22 cellular contexts compared by ENCODE assay signal in the genomic region with DNA sequence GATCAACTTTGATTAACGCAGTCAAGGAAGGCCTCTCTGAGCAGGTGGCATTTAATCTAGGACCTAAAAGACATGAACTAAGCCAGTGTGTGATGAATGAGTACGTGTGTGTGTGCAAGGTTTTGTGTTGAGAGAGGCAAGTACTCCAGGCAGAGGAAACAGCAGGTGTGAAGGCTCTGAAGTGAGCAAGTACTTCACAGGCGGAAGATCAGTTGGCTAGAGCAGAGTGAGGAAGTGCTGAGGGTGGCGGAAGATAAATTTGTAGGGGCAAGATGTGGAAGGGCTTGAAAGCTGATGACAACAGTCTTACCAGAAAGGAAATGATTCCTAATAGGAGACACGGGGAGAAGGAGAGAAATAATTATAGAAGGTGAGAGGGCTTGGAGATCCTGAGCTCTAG. TPM values are rescaled to one million over a fixed set of nuclear protein-coding genes. Genes with fewer than 3 reads are reported as not detected.
DNase-seq lines count a peak whose midpoint lies in the region; ATAC-seq, FAIRE-seq and TF ChIP-seq lines count a peak whose summit lies in the region.
"Had no signal": no experiment of that assay in that cellular context is flagged by ENCODE, and none has a peak within 500 bp of the region (broad histone marks: within the 10 kb centered on the region; RNA-seq: fewer than 3 reads in every experiment).

No MANE protein-coding gene starts in this region.

- peaks cover 0 to 2% of the 10 kb centered on the region in 2 experiments for H4K20me1 ChIP-seq in H1 (replicated peaks in 1 of 2; ENCODE audit: control insufficient read depth in 1 of 2, insufficient read depth in 2 of 2, low read length in 2 of 2)

- H3K4me3 ChIP-seq in breast epithelium: no peak overlapping the region
- no peak overlapping the region for H3K4me3 ChIP-seq in H1 (ENCODE audit: extremely low read depth in 1 of 4, insufficient read depth in 2 of 4, low read depth in 3 of 4, low read length in 4 of 4)
- no peak overlapping the region for H3K4me3 ChIP-seq in thymus (ENCODE audit: low read length)
- no peak overlapping the region for H3K4me3 ChIP-seq in MG63
- H3K4me3 ChIP-seq: Peyer's patch had no signal

- POLR2A ChIA-PET in MCF 10A (lab: Yijun Ruan, JAX): interaction anchor here (1.3 kb wide), 1 partner anchor 8 kb away, joined by 3 read pairs; no protein-coding TSS in a partner anchor
- POLR2A ChIA-PET in H1 (lab: Charles Lee; ENCODE audit: partially characterized antibody): interaction anchor here (1.2 to 1.3 kb wide), 2 partner anchors 10 to 13 kb away, joined by 3 to 4 read pairs; no protein-coding TSS in a partner anchor

- 0 out of 2 replicates have a peak overlapping the region, but pooled peaks have one; percentile 49 for H2BK5ac ChIP-seq in H1 (ENCODE audit: low read depth, low read length)

- ATAC-seq in GM18505 (IDR thresholded peaks at IDR 0.05; ENCODE audit: unreplicated experiment): no peak
- ATAC-seq in GM21786 (IDR thresholded peaks at IDR 0.05; ENCODE audit: unreplicated experiment): no peak
- ATAC-seq: SK-N-SH treated with all-trans-retinoic acid at 6 μM for 48 hours had no signal

- CTCF ChIA-PET in MCF 10A (lab: Yijun Ruan, JAX): interaction anchor here (1.2 to 2.8 kb wide), 4 partner anchors 11 to 544 kb away, joined by 4 to 15 read pairs (median 4); no protein-coding TSS in a partner anchor
- CTCF ChIA-PET in H1 (lab: Charles Lee; ENCODE audit: partially characterized antibody): interaction anchor here (0.6 to 2.5 kb wide), 5 partner anchors 10 to 496 kb away, joined by 3 to 10 read pairs (median 3); no protein-coding TSS in a partner anchor

- H3K23me2 ChIP-seq in H1 (ENCODE audit: low read depth, low read length): no peaks in the 10 kb centered on the region

- H3K9me3 ChIP-seq in breast epithelium (no peaks in the 10 kb centered on the region), H1 (ENCODE audit: insufficient read depth in 2 of 2, low read depth in 1 of 2, low read length in 1 of 2) (no peaks in the 10 kb centered on the region), thymus (ENCODE audit: control insufficient read depth) (no peaks in the 10 kb centered on the region), MG63 (peaks cover 3% of the 10 kb centered on the region; the same call in 1 of the 2 replicates)
- H3K9me3 ChIP-seq: Peyer's patch had no signal

- no peak overlapping the region for H3K23ac ChIP-seq in H1 (ENCODE audit: insufficient read length)

- no peak overlapping the region for H3K4me3 Mint-ChIP-seq in MCF 10A (ENCODE audit: unreplicated experiment)

- no peak overlapping the region for H3K27ac Mint-ChIP-seq in MCF 10A (ENCODE audit: low read depth, unreplicated experiment)

- no peaks in the 10 kb centered on the region for H3K9me3 Mint-ChIP-seq in MCF 10A (ENCODE audit: unreplicated experiment)

- peaks cover 0 to 16% of the 10 kb centered on the region in 2 experiments; a peak in 2 of 4 replicates for H3K79me2 ChIP-seq in H1 (ENCODE audit: control insufficient read depth in 1 of 2, insufficient read depth in 2 of 2, low read length in 2 of 2)

- TF ChIP-seq EP300 in H1 (IDR thresholded peaks at IDR 0.05; ENCODE audit: borderline replicate concordance in 1 of 2, low read depth in 2 of 2, low read length in 2 of 2): no peak

- DNase-seq in breast epithelium (ENCODE audit: low spot score in 2 of 2) (no peak), MCF 10A (ENCODE audit: unreplicated experiment) (no peak), NCI-H2029 treated with DMSO at 0.1 percent for 48 hours (lab: John Stamatoyannopoulos, UW) (peak; percentile 39), H1 (ENCODE audit: low read depth in 1 of 2, low spot score in 2 of 2) (no peak), MG63 (no peak)
- DNase-seq: C1 segment of cervical spinal cord, DMS 273 treated with DMSO at 0.1 percent for 48 hours, EL, HCEC 1CT, Kasumi-1, NCI-H1048, NCI-H1436 treated with DMSO at 0.1 percent for 48 hours, NCI-H2081 treated with DMSO at 0.1 percent for 48 hours, NCI-H510A, Peyer's patch, Right ventricle myocardium superior, T-helper 1 cell had no signal

- H3K18ac ChIP-seq in H1 (ENCODE audit: extremely low read depth, low read length): no peak overlapping the region

- WGBS in H1 (ENCODE audit: extremely low coverage in 1 of 2, insufficient coverage in 1 of 2, insufficient read length in 1 of 2, insufficient replicate concordance in 2 of 2, low coverage in 1 of 2, low lambda C conversion rate in 2 of 2, missing lambda C conversion rate in 1 of 2), 2 experiments: 69% methylated on average over 5 of the region's 5 CpGs; no CpG with 5 or more reads in 1 of the 2 experiments
- 46% methylated on average over 5 of the region's 5 CpGs for WGBS in thymus

- H3K4me2 ChIP-seq in H1 (ENCODE audit: insufficient read depth in 1 of 2, low read depth in 2 of 2, low read length in 2 of 2): no peak overlapping the region

- H2BK12ac ChIP-seq in H1 (ENCODE audit: low read depth, low read length): no peak overlapping the region

- no peak overlapping the region for H3K14ac ChIP-seq in H1 (ENCODE audit: insufficient read length)

- H3K36me3 Mint-ChIP-seq in MCF 10A (ENCODE audit: insufficient read depth, unreplicated experiment): no peaks in the 10 kb centered on the region

- no peak overlapping the region for H4K8ac ChIP-seq in H1 (ENCODE audit: extremely low read depth, insufficient read depth, low read length)

- H3K27ac ChIP-seq in breast epithelium: peak overlapping the region; percentile 8 to 73
- H3K27ac ChIP-seq in H1 (ENCODE audit: low read depth, low read length): no peak overlapping the region
- peak overlapping the region; percentile 85 for H3K27ac ChIP-seq in thymus (ENCODE audit: low read depth)
- H3K27ac ChIP-seq: Peyer's patch had no signal

- 0 out of 2 replicates have a peak overlapping the region, but pooled peaks have one; percentile 53 for H2BK15ac ChIP-seq in H1 (ENCODE audit: low read length)

- H3K79me1 ChIP-seq in H1 (ENCODE audit: low read depth, low read length): peaks cover 4% of the 10 kb centered on the region

- H3K36me3 ChIP-seq in breast epithelium: no peaks in the 10 kb centered on the region
- peaks cover 0 to 4% (median 0%) of the 10 kb centered on the region in 4 experiments; a peak in 1 of 8 replicates for H3K36me3 ChIP-seq in H1 (ENCODE audit: control insufficient read depth in 2 of 4, insufficient read depth in 4 of 4, low read length in 3 of 4)
- no peaks in the 10 kb centered on the region for H3K36me3 ChIP-seq in thymus (ENCODE audit: control insufficient read depth, insufficient read depth)
- peaks cover 69% of the 10 kb centered on the region for H3K36me3 ChIP-seq in MG63
- H3K36me3 ChIP-seq: Peyer's patch had no signal

- H3K27me3 ChIP-seq in breast epithelium (no peaks in the 10 kb centered on the region), H1 (replicated peaks in 1 of 4; ENCODE audit: control insufficient read depth in 3 of 4, extremely low read depth in 1 of 4, insufficient read depth in 3 of 4, low read length in 3 of 4) (no peaks in the 10 kb centered on the region), thymus (ENCODE audit: control insufficient read depth, insufficient read depth) (no peaks in the 10 kb centered on the region), MG63 (no peaks in the 10 kb centered on the region)
- H3K27me3 ChIP-seq: Peyer's patch had no signal

- peaks cover 4% of the 10 kb centered on the region for H3K4me1 Mint-ChIP-seq in MCF 10A (ENCODE audit: insufficient read depth, unreplicated experiment)

- 0 out of 2 replicates have a peak overlapping the region, but pooled peaks have one; percentile 66 for H2BK20ac ChIP-seq in H1 (ENCODE audit: low read length)

- H4K91ac ChIP-seq in H1 (replicated peaks; ENCODE audit: insufficient read length, low read length): no peak overlapping the region

- no TSS peak for BruUV-seq in MCF 10A (replicated peaks; lab: Mats Ljungman, UMichigan)

- TF ChIP-seq POLR2A in breast epithelium (IDR thresholded peaks at IDR 0.05): no peak
- TF ChIP-seq POLR2A in H1 (IDR thresholded peaks at IDR 0.05; ENCODE audit: control extremely low read depth in 1 of 2, low read depth in 2 of 2, low read length in 2 of 2): no peak
- no peak for TF ChIP-seq POLR2A in GM18505 (IDR thresholded peaks at IDR 0.05; ENCODE audit: borderline replicate concordance, extremely low read depth, insufficient read depth, insufficient read length)

- TF ChIP-seq CTCF in breast epithelium (IDR thresholded peaks at IDR 0.05) (no peak), MCF 10A (IDR thresholded peaks at IDR 0.05; ENCODE audit: unreplicated experiment) (no peak), H1 (IDR thresholded peaks at IDR 0.05; ENCODE audit: control extremely low read depth in 1 of 3, insufficient read depth in 1 of 3, low read depth in 1 of 3, low read length in 3 of 3) (no peak)

- 0 out of 2 replicates have a peak overlapping the region, but pooled peaks have one; percentile 24 for H2AK5ac ChIP-seq in H1 (ENCODE audit: low read depth, low read length)

- H2BK120ac ChIP-seq in H1 (replicated peaks; ENCODE audit: low read depth, low read length): no peak overlapping the region

- no peak overlapping the region for H2AFZ ChIP-seq in H1 (ENCODE audit: low read length)

- no peaks in the 10 kb centered on the region for H3K27me3 Mint-ChIP-seq in MCF 10A (ENCODE audit: insufficient read depth, unreplicated experiment)

- no peak overlapping the region for H3K4ac ChIP-seq in H1 (replicated peaks; ENCODE audit: insufficient read length, low read depth, low read length)

- no peak overlapping the region for H3K56ac ChIP-seq in H1 (replicated peaks; ENCODE audit: insufficient read length, low read depth, low read length)

- no peak overlapping the region for H4K5ac ChIP-seq in H1 (ENCODE audit: insufficient read length, low read depth, low read length)

- intact Hi-C loops in breast epithelium (cut with DNase I; ENCODE audit: low total_unique reads) (no loop called here), MCF 10A (cut with micrococcal nuclease) (no loop called here)

- H3K4me1 ChIP-seq in breast epithelium (peaks cover 0 to 5% of the 10 kb centered on the region in 2 donors), H1 (replicated peaks in 1 of 4; ENCODE audit: control insufficient read depth in 3 of 4, insufficient read depth in 4 of 4, low read length in 3 of 4) (peaks cover 0 to 6% (median 2%) of the 10 kb centered on the region in 4 experiments; a peak in 3 of 7 replicates), thymus (ENCODE audit: control insufficient read depth, insufficient read depth, low read length) (peaks cover 26% of the 10 kb centered on the region)
- H3K4me1 ChIP-seq: Peyer's patch had no signal

- FAIRE-seq in H1 (lab: Jason Lieb, UNC): no peak
- FAIRE-seq: A204.1 had no signal

- TF ChIP-seq RAD21 in H1 (IDR thresholded peaks at IDR 0.05 in 1 of 2, conservative IDR thresholded peaks at IDR 0.05 in 1 of 2; ENCODE audit: low read depth in 2 of 2, low read length in 2 of 2): no peak

- no peak overlapping the region for H3K9ac ChIP-seq in H1 (replicated peaks in 1 of 4; ENCODE audit: extremely low read depth in 1 of 4, low read depth in 3 of 4, low read length in 3 of 4)

RNA-seq across cellular contexts. Expression of gene APIP, which starts 6.7 kb away (rescaled TPM):
- total RNA-seq in breast epithelium: 10 to 100 TPM; 27.7 to 46.4 (median 29.8) TPM
- total RNA-seq in MCF 10A (2022): 32.4 and 36.9 TPM in 2 replicates
- total RNA-seq in H1 (2021; fragmentation: NEBNext Ultra II Directional; extraction: Animal tissue kit (Norgen Biotek cat#: 25700)): 25.7 and 25.9 TPM in 2 replicates
- 6.4 and 10.4 TPM in 2 replicates for polyA plus RNA-seq in H1 (2011; rRNA removed)
- polyA plus RNA-seq in H1 (2011; cell fraction: cytosol; rRNA removed): 19.2 TPM
- 4.2 TPM for polyA plus RNA-seq in H1 (2011; cell fraction: nucleus; rRNA removed)
- 15.2 to 28.5 TPM (median 19.7 TPM) in 4 replicates for polyA plus RNA-seq in H1 (2012, experiment 1 of 2)
- 6.6 TPM for polyA plus RNA-seq in H1 (2012, experiment 2 of 2)
- 22.7 TPM for polyA plus RNA-seq in H1 (2013, experiment 1 of 2)
- polyA plus RNA-seq in H1 (2013, experiment 2 of 2): 21.6 TPM
- 4.3 and 6.2 TPM in 2 replicates for polyA minus RNA-seq in H1 (2011; rRNA and poly(A)+ RNA removed)
- polyA minus RNA-seq in H1 (2011; cell fraction: cytosol; rRNA and poly(A)+ RNA removed): 7.6 TPM
- 3.6 TPM for polyA minus RNA-seq in H1 (2011; cell fraction: nucleus; rRNA and poly(A)+ RNA removed)
- 44.3 TPM for polyA plus RNA-seq in thymus
- 84.2 and 193 TPM in 2 replicates for total RNA-seq in MG63 (2014; rRNA removed; shearing (Covaris generic); ENCODE audit: low replicate concordance)

RNA-seq across cellular contexts. Expression of gene PDHX, which starts 7.0 kb away (rescaled TPM):
- 10 to 100 TPM; 32.1 to 42.7 (median 41.6) TPM for total RNA-seq in breast epithelium
- 35.5 and 35.9 TPM in 2 replicates for total RNA-seq in MCF 10A (2022)
- 47.1 and 51.9 TPM in 2 replicates for total RNA-seq in H1 (2021; fragmentation: NEBNext Ultra II Directional; extraction: Animal tissue kit (Norgen Biotek cat#: 25700))
- 11.1 and 12.4 TPM in 2 replicates for polyA plus RNA-seq in H1 (2011; rRNA removed)
- polyA plus RNA-seq in H1 (2011; cell fraction: cytosol; rRNA removed): 21.9 TPM
- polyA plus RNA-seq in H1 (2011; cell fraction: nucleus; rRNA removed): 13.6 TPM
- polyA plus RNA-seq in H1 (2012, experiment 1 of 2): 27.2 to 38.8 TPM (median 28.4 TPM) in 4 replicates
- polyA plus RNA-seq in H1 (2012, experiment 2 of 2): 3.3 TPM
- 28.6 TPM for polyA plus RNA-seq in H1 (2013, experiment 1 of 2)
- polyA plus RNA-seq in H1 (2013, experiment 2 of 2): 28.9 TPM
- 21.6 and 24.4 TPM in 2 replicates for polyA minus RNA-seq in H1 (2011; rRNA and poly(A)+ RNA removed)
- polyA minus RNA-seq in H1 (2011; cell fraction: cytosol; rRNA and poly(A)+ RNA removed): 15.3 TPM
- polyA minus RNA-seq in H1 (2011; cell fraction: nucleus; rRNA and poly(A)+ RNA removed): 24.8 TPM
- 24.6 TPM for polyA plus RNA-seq in thymus
- total RNA-seq in MG63 (2014; rRNA removed; shearing (Covaris generic); ENCODE audit: low replicate concordance): 64.3 and 88.0 TPM in 2 replicates
